Comparison of ENCODE assay signal across 8 cellular contexts in the genomic region with DNA sequence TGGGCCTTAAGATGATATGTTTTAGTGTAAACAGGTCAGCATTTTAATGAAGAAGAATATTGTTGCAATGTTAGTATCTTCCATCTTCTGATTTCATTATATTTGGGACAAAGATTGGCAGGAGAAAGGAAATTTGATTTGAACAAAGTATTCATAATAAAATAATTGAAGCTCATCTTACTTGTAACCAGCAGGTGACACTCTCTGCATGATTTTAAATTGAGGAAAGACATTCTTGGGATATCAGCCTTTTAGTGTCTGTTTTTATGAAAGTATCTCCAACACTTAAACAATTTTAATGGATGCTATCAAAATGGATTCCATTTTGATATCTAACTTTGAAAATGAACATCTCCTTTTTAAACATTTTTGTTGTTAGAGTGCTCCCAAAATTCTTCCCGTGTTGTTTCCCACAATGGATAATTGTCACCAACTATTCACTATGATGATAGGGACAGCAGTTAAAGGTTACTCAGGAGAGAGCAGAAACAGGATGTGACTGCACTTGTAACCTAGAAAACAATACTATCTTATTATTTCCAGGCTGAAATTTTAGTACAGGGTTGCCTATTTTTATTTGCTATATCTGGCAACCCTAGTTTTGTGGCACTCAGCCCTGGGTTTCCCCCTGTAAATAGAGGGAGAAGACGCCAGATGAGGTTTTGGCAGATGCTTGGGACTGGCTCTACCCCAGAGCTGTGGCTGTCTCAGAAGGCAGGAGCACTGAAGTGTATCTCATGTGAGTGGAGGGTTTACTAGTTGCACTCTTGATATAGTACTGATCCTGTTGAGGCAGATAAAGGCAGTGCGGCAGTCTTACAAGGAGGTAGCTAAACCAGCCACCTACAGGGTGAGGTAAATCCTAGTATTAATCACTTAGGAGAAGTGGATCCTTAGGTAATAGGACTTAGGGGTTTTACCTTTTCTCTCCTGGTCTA. TPM values are rescaled to one million over a fixed set of nuclear protein-coding genes. Genes with fewer than 3 reads are reported as not detected.
DNase-seq lines count a peak whose midpoint lies in the region; FAIRE-seq and TF ChIP-seq lines count a peak whose summit lies in the region.

No MANE protein-coding gene starts in this region.

- peaks cover 3 to 6% of the 10 kb centered on the region in 2 experiments; a peak in 3 of 4 replicates for H3K4me1 Mint-ChIP-seq in H9
- no peaks in the 10 kb centered on the region for H3K4me1 Mint-ChIP-seq in activated CD4-positive, alpha-beta memory T cell treated with anti-CD3 and anti-CD28 coated beads for 36 hours (ENCODE audit: low read depth)

- H3K4me2 ChIP-seq in H9 (ENCODE audit: insufficient read depth, insufficient read length, low read length): no peak overlapping the region

- intact Hi-C loops in activated CD4-positive, alpha-beta memory T cell treated with anti-CD3 and anti-CD28 coated beads for 36 hours (cut with micrococcal nuclease): loop anchor here (1.0 to 2.0 kb wide), 2 partner anchors 381 to 602 kb away; no protein-coding TSS in a partner anchor
- intact Hi-C loops in posterior cingulate gyrus (cut with DNase I): loop anchor here (2.0 to 5.0 kb wide), 2 partner anchors 380 to 661 kb away; no protein-coding TSS in a partner anchor

- H3K56ac ChIP-seq in H9 (ENCODE audit: insufficient read length, low read depth, low read length): no peak overlapping the region

- no peak overlapping the region for H2BK120ac ChIP-seq in H9 (ENCODE audit: low read depth, low read length, poor library complexity, severe bottlenecking)

- no peak overlapping the region for H3K14ac ChIP-seq in H9 (ENCODE audit: insufficient read depth, low read length)

- H3K36me3 Mint-ChIP-seq in H9 (ENCODE audit: insufficient read depth in 1 of 3, low read depth in 3 of 3): no peaks in the 10 kb centered on the region
- no peaks in the 10 kb centered on the region for H3K36me3 Mint-ChIP-seq in activated CD4-positive, alpha-beta memory T cell treated with anti-CD3 and anti-CD28 coated beads for 36 hours

- no peak overlapping the region for H4K91ac ChIP-seq in H9 (ENCODE audit: insufficient read length, low read depth, low read length)

- H4K5ac ChIP-seq in H9 (ENCODE audit: insufficient read length, low read depth, low read length): no peak overlapping the region

- no peaks in the 10 kb centered on the region for H3K79me2 ChIP-seq in H9 (ENCODE audit: insufficient read depth, low read length)

- POLR2A ChIA-PET in activated CD4-positive, alpha-beta memory T cell treated with anti-CD3 and anti-CD28 coated beads for 36 hours (lab: Charles Lee): no interaction called here

- no peaks in the 10 kb centered on the region for H3K79me1 ChIP-seq in H9 (ENCODE audit: insufficient read depth, low read depth, low read length, poor library complexity, severe bottlenecking)

- H3K4ac ChIP-seq in H9 (ENCODE audit: low read depth, low read length): no peak overlapping the region

- no peak overlapping the region for H2BK15ac ChIP-seq in H9 (ENCODE audit: low read depth, low read length)

- no peak overlapping the region for H2BK12ac ChIP-seq in H9 (ENCODE audit: insufficient read length, low read depth, low read length)

- H4K8ac ChIP-seq in H9 (replicated peaks; ENCODE audit: insufficient read length, low read depth, low read length): no peak overlapping the region

- H3K27me3 Mint-ChIP-seq in H9 (ENCODE audit: low read depth): no peaks in the 10 kb centered on the region
- no peaks in the 10 kb centered on the region for H3K27me3 Mint-ChIP-seq in activated CD4-positive, alpha-beta memory T cell treated with anti-CD3 and anti-CD28 coated beads for 36 hours

- TF ChIP-seq CTCF in H9 (conservative IDR thresholded peaks at IDR 0.05): peak; percentile 52; the same call in 2 of the 3 replicates

- H2BK20ac ChIP-seq in H9 (ENCODE audit: low read depth, low read length, poor library complexity, severe bottlenecking): no peak overlapping the region

- WGBS in H9 (ENCODE audit: extremely low coverage, insufficient read length, low lambda C conversion rate): no CpG with 5 or more reads among the region's 3 CpGs

- H3K9me3 Mint-ChIP-seq in H9: no peaks in the 10 kb centered on the region
- H3K9me3 Mint-ChIP-seq in activated CD4-positive, alpha-beta memory T cell treated with anti-CD3 and anti-CD28 coated beads for 36 hours: no peaks in the 10 kb centered on the region

- no peak overlapping the region for H3K27ac Mint-ChIP-seq in H9
- H3K27ac Mint-ChIP-seq in activated CD4-positive, alpha-beta memory T cell treated with anti-CD3 and anti-CD28 coated beads for 36 hours: no peak overlapping the region

- FAIRE-seq in TTC549 (lab: Jason Lieb, UNC): peak; percentile 23

- no peak overlapping the region for H3K4me3 Mint-ChIP-seq in H9
- no peak overlapping the region for H3K4me3 Mint-ChIP-seq in activated CD4-positive, alpha-beta memory T cell treated with anti-CD3 and anti-CD28 coated beads for 36 hours

- H3K9ac ChIP-seq in H9 (ENCODE audit: extremely low read depth, insufficient read length, low read length): no peak overlapping the region

- H2AK5ac ChIP-seq in H9 (ENCODE audit: insufficient read length, low read length): no peak overlapping the region

- CTCF ChIA-PET in activated CD4-positive, alpha-beta memory T cell treated with anti-CD3 and anti-CD28 coated beads for 36 hours (lab: Charles Lee): interaction anchor here (1.0 to 1.7 kb wide), 4 partner anchors 9 to 606 kb away, joined by 3 to 7 read pairs (median 4); no protein-coding TSS in a partner anchor

- no peaks in the 10 kb centered on the region for H3K27me3 ChIP-seq in H9 (ENCODE audit: insufficient read depth, low read length)

- no peak overlapping the region for H3K23ac ChIP-seq in H9 (ENCODE audit: insufficient read length, low read depth, low read length)

- no peak overlapping the region for H3K27ac ChIP-seq in H9 (ENCODE audit: insufficient read length, low read depth, low read length)

- no peak overlapping the region for H2AFZ ChIP-seq in H9 (ENCODE audit: low read length)

- H3T11ph ChIP-seq in H9 (ENCODE audit: low read length): no peak overlapping the region

- no peaks in the 10 kb centered on the region for H4K20me1 ChIP-seq in H9 (ENCODE audit: control insufficient read depth, insufficient read depth, insufficient read length)

- no peaks in the 10 kb centered on the region for H3K23me2 ChIP-seq in H9 (ENCODE audit: insufficient read length, low read depth, low read length, poor library complexity, severe bottlenecking)

- H3K4me1 ChIP-seq in H9 (ENCODE audit: insufficient read depth, low read length): no peaks in the 10 kb centered on the region

- DNase-seq in Ammon's horn (ENCODE audit: low spot score) (peak; percentile 29), H9 (no peak), kidney glomerular epithelial cell (lab: John Stamatoyannopoulos, UW) (peak; percentile 14), iPS-NIHi11 (ENCODE audit: low spot score) (no peak), activated gamma-delta T cell treated with Interleukin-2 at 50 U/mL for 16 hours (no peak), posterior cingulate gyrus (no peak)
- no peak for DNase-seq in activated CD4-positive, alpha-beta memory T cell treated with anti-CD3 and anti-CD28 coated beads for 36 hours

- H2BK5ac ChIP-seq in H9 (ENCODE audit: insufficient read length, low read length): no peak overlapping the region

- no peaks in the 10 kb centered on the region for H3K9me3 ChIP-seq in H9 (ENCODE audit: control insufficient read depth, low read depth, low read length)

- H3K18ac ChIP-seq in H9 (ENCODE audit: insufficient read length, low read depth, low read length): no peak overlapping the region

RNA-seq across cellular contexts. Expression of a gene that starts 31.0 kb away (rescaled TPM):
- total RNA-seq in H9 (2021): 0.20 and 0.26 TPM in 2 replicates
- total RNA-seq in activated CD4-positive, alpha-beta memory T cell treated with anti-CD3 and anti-CD28 coated beads for 36 hours: not detected

Comparison
In these comparisons a context has a peak if more than half of its experiments do, and no peak if none do; other contexts are left out.
1. DNase-seq: peak in Ammon's horn (single experiment) and kidney glomerular epithelial cell (single experiment); none in H9 (single experiment), activated CD4-positive, alpha-beta memory T cell treated with anti-CD3 and anti-CD28 coated beads for 36 hours (single experiment), iPS-NIHi11 (single experiment), activated gamma-delta T cell treated with Interleukin-2 at 50 U/mL for 16 hours (single experiment) and posterior cingulate gyrus (0 of 10).